Comparison of ENCODE assay signal across 1 cellular context in the genomic region with DNA sequence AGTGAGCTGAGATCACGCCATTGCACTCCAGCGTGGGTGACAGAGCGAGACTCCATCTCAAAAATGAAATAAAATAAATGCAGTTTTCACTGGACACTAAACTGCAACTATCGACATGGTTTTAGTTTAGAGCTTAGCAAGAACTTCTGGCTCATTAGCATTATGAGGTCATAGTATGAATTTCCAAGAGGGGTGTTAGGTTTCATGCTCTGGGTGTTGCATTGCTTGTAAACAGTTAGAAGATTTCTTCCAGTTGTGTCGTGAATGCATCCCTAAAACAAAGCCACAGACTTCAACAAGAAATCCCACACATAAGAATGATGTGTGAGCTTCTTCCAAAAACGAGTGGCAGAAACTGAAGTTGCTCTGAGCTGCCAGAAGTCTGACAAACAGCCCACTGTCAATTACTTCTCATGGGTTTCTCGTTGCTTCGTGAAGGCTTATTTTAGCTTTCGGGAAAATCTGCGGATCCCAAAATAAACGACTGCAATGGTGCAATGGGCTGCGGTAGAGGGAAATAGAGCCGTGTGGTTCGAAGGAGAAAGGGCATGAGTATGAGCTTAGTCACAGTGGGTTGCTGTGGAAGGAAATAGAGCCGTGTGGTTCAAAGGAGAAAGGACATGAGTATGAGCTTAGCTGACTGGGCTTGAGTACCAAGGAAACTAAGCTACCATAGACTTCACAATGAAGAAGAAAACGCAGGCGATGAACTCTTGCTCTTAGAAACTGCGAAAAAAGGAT.
TF ChIP-seq lines count a peak whose summit lies in the region.

No MANE protein-coding gene starts in this region.

TF ChIP-seq in WTC11, 78 proteins besides CTCF, POLR2A, EP300 and RAD21 (continued from another document):
- TF ChIP-seq, protein P1, sequence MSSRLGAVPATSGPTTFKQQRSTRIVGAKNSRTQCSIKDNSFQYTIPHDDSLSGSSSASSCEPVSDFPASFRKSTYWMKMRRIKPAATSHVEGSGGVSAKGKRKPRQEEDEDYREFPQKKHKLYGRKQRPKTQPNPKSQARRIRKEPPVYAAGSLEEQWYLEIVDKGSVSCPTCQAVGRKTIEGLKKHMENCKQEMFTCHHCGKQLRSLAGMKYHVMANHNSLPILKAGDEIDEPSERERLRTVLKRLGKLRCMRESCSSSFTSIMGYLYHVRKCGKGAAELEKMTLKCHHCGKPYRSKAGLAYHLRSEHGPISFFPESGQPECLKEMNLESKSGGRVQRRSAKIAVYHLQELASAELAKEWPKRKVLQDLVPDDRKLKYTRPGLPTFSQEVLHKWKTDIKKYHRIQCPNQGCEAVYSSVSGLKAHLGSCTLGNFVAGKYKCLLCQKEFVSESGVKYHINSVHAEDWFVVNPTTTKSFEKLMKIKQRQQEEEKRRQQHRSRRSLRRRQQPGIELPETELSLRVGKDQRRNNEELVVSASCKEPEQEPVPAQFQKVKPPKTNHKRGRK (CRISPR knock-in tag; IDR thresholded peaks at IDR 0.05; ENCODE audit: borderline replicate concordance): no peak
- TF ChIP-seq, protein P2, sequence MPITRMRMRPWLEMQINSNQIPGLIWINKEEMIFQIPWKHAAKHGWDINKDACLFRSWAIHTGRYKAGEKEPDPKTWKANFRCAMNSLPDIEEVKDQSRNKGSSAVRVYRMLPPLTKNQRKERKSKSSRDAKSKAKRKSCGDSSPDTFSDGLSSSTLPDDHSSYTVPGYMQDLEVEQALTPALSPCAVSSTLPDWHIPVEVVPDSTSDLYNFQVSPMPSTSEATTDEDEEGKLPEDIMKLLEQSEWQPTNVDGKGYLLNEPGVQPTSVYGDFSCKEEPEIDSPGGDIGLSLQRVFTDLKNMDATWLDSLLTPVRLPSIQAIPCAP (CRISPR knock-in tag; IDR thresholded peaks at IDR 0.05): no peak
- no peak for TF ChIP-seq TP53 (CRISPR knock-in tag; IDR thresholded peaks at IDR 0.05)
- TF ChIP-seq, protein P3, sequence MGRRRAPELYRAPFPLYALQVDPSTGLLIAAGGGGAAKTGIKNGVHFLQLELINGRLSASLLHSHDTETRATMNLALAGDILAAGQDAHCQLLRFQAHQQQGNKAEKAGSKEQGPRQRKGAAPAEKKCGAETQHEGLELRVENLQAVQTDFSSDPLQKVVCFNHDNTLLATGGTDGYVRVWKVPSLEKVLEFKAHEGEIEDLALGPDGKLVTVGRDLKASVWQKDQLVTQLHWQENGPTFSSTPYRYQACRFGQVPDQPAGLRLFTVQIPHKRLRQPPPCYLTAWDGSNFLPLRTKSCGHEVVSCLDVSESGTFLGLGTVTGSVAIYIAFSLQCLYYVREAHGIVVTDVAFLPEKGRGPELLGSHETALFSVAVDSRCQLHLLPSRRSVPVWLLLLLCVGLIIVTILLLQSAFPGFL (CRISPR knock-in tag; IDR thresholded peaks at IDR 0.05; ENCODE audit: borderline replicate concordance): no peak
- TF ChIP-seq ZNF219 (CRISPR knock-in tag; IDR thresholded peaks at IDR 0.05; ENCODE audit: borderline replicate concordance): no peak
